Comparison of ENCODE assay signal across 8 cellular contexts in genomic region chrX:71282514-71283408, GRCh38. TPM values are rescaled to one million over a fixed set of nuclear protein-coding genes. Genes with fewer than 3 reads are reported as not detected.
DNase-seq lines count a peak whose midpoint lies in the region; ATAC-seq and TF ChIP-seq lines count a peak whose summit lies in the region.

No MANE protein-coding gene starts in this region.

- peak; percentile 46 for DNase-seq in NCI-H82 (lab: John Stamatoyannopoulos, UW)
- DNase-seq in NCI-H82 treated with DMSO at 0.1 percent for 48 hours (lab: John Stamatoyannopoulos, UW; ENCODE audit: unreplicated experiment), result no peak
- DNase-seq in PC-9, result peak in 1 of 2 experiments; percentile 48
- peak; percentile 32 for DNase-seq in stimulated activated CD4-positive, alpha-beta T cell treated with anti-CD3 and anti-CD28 coated beads, Interleukin-2, amount 100 ng/mL, for 4 hours (ENCODE audit: low read depth)
- DNase-seq in iPS-NIHi11 (ENCODE audit: low spot score), result no peak

- H3K9me3 ChIP-seq in PC-9 (ENCODE audit: insufficient read depth, low read depth) (no peaks in the 10 kb centered on the region), iPS-20b (ENCODE audit: insufficient read depth, low read depth, low read length) (no peaks in the 10 kb centered on the region)

- peaks cover 43% of the 10 kb centered on the region for H3K79me2 ChIP-seq in PC-9 (ENCODE audit: low read depth)

- peak overlapping the region; percentile 94 for H3K4me2 ChIP-seq in PC-9

- H3K27me3 ChIP-seq in PC-9 (ENCODE audit: insufficient read depth, low read depth) (no peaks in the 10 kb centered on the region), iPS-20b (ENCODE audit: insufficient read depth, low read length) (no peaks in the 10 kb centered on the region)

- intact Hi-C loops in PC-9 (cut with micrococcal nuclease; ENCODE audit: unreplicated experiment), result loop anchor here (2.0 kb wide), 2 partner anchors 28 to 100 kb away; partner anchors contain the start of gene ZMYM3

- H2AFZ ChIP-seq in PC-9, result peak overlapping the region; percentile 82

- H4K20me1 ChIP-seq in PC-9 (ENCODE audit: insufficient read depth), result peaks cover 29% of the 10 kb centered on the region

- H3K9me2 ChIP-seq in PC-9 (ENCODE audit: insufficient read depth), result no peaks in the 10 kb centered on the region

- peak overlapping the region; percentile 80; the same call in 1 of the 2 replicates for H3K9ac ChIP-seq in iPS-20b (ENCODE audit: low read depth, low read length)

- H3K4me3 ChIP-seq in PC-9 (peak overlapping the region; percentile 77; the same call in 1 of the 2 replicates), iPS-20b (ENCODE audit: low read length) (peak overlapping the region; percentile 72)

- peak; percentile 25 for ATAC-seq in HG02943 (IDR thresholded peaks at IDR 0.05; ENCODE audit: low read depth, unreplicated experiment)

- no TSS peak for BruUV-seq in PC-9 (replicated peaks; lab: Mats Ljungman, UMichigan)

- no peak for TF ChIP-seq CTCF in PC-9 (conservative IDR thresholded peaks at IDR 0.05)

- CTCF ChIA-PET in PC-9 (lab: Charles Lee), result interaction anchor here (0.7 kb wide), 1 partner anchor 210 kb away, joined by 3 read pairs; no protein-coding TSS in a partner anchor

- H3K36me3 ChIP-seq in PC-9 (ENCODE audit: low read depth) (0 out of 2 replicates have a peak, but pooled peaks cover 23% of the 10 kb centered on the region), iPS-20b (ENCODE audit: insufficient read depth, low read depth, low read length) (peaks cover 34% of the 10 kb centered on the region; the same call in 1 of the 2 replicates)

- POLR2A ChIA-PET in PC-9 (lab: Charles Lee; ENCODE audit: unreplicated experiment), result interaction anchor here (0.5 to 1.0 kb wide), 6 partner anchors 9 to 1114 kb away, joined by 3 to 9 read pairs (median 6); partner anchors contain the start of gene TAF1

- H3F3A ChIP-seq in PC-9 (ENCODE audit: insufficient read depth, low read depth), result peaks cover 7% of the 10 kb centered on the region; the same call in 1 of the 2 replicates

- H3K27ac ChIP-seq in PC-9 (peak overlapping the region; percentile 79), angular gyrus (ENCODE audit: low read depth, low read length) (peak overlapping the region; percentile 91), iPS-20b (ENCODE audit: low read length) (peak overlapping the region; percentile 80)

- H3K4me1 ChIP-seq in PC-9 (replicated peaks; ENCODE audit: insufficient read depth) (peaks cover 17% of the 10 kb centered on the region), iPS-20b (ENCODE audit: insufficient read depth, low read length) (peaks cover 6% of the 10 kb centered on the region)

RNA-seq across cellular contexts. Expression of gene NONO, which starts 0.7 kb away (rescaled TPM):
- 499 and 551 TPM in 2 replicates for total RNA-seq in PC-9 (2021)

RNA-seq across cellular contexts. Expression of gene ITGB1BP2, which starts 18.8 kb away (rescaled TPM):
- total RNA-seq in PC-9 (2021), result 5.2 and 5.4 TPM in 2 replicates

RNA-seq across cellular contexts. Expression of gene ZMYM3, which starts 28.8 kb away (rescaled TPM):
- total RNA-seq in PC-9 (2021), result 45.3 and 45.7 TPM in 2 replicates

RNA-seq across cellular contexts. Expression of gene GJB1, which starts 59.7 kb away (rescaled TPM):
- not detected in 2 replicates for total RNA-seq in PC-9 (2021)

Comparison
In these comparisons a context has a peak if more than half of its experiments do, and no peak if none do; other contexts are left out.
1. DNase-seq: peak in NCI-H82 (single experiment) and stimulated activated CD4-positive, alpha-beta T cell treated with anti-CD3 and anti-CD28 coated beads, Interleukin-2, amount 100 ng/mL, for 4 hours (single experiment); none in NCI-H82 treated with DMSO at 0.1 percent for 48 hours (single experiment) and iPS-NIHi11 (single experiment).
2. Peak in every context shown above with its lines, with median percentiles within 50 percentile points of each other: H3K27ac ChIP-seq.